ENCODE assay signal across 13 cellular contexts in the genomic region with DNA sequence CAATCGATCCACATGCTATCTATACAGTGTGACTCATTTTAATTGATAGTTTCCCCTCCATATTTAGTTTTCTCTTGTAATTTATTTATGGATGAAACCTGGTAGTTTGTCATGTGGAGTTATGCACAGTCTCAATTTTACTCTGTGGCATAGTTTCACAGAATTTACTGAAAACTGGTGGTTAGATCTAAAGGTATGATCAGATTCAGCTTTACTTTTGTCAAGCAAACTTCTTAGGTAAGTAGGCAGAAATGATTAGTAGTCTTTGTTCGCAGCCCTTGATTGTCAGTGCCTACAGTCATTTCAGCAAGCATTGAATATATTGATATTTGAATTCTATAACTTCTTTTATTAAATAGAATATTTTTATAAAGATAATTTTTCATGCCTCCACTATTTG. TPM values are rescaled to one million over a fixed set of nuclear protein-coding genes. Genes with fewer than 3 reads are reported as not detected.
DNase-seq lines count a peak whose midpoint lies in the region; ATAC-seq, FAIRE-seq and TF ChIP-seq lines count a peak whose summit lies in the region.
"Had no signal": no experiment of that assay in that cellular context is flagged by ENCODE, and none has a peak within 500 bp of the region (broad histone marks: within the 10 kb centered on the region; RNA-seq: fewer than 3 reads in every experiment).

No MANE protein-coding gene starts in this region.

- no peak for TF ChIP-seq RAD21 in HepG2 (CRISPR knock-in tag; IDR thresholded peaks at IDR 0.05)

- H3K9ac ChIP-seq in HepG2 (ENCODE audit: insufficient read depth, low read depth, low read length) (no peak overlapping the region), keratinocyte (ENCODE audit: control insufficient read depth, extremely low read depth, insufficient read depth, low read length) (no peak overlapping the region)

- H3K4me3 ChIP-seq in HepG2 (replicated peaks in 1 of 3; ENCODE audit: insufficient read depth in 1 of 3, low read depth in 2 of 3, low read length in 3 of 3) = peak overlapping the region in 2 of 3 experiments; percentile 18 to 56; a peak in 2 of 6 replicates
- no peak overlapping the region for H3K4me3 ChIP-seq in right lobe of liver
- H3K4me3 ChIP-seq in keratinocyte (ENCODE audit: control insufficient read depth in 2 of 3, extremely low read depth in 1 of 3, insufficient read depth in 2 of 3, low read depth in 1 of 3, low read length in 3 of 3) = no peak overlapping the region

- H4K20me1 ChIP-seq in HepG2 (ENCODE audit: insufficient read depth, low read length) (peaks cover 40% of the 10 kb centered on the region), keratinocyte (ENCODE audit: control insufficient read depth, extremely low read depth, insufficient read depth, low read length) (peaks cover 10% of the 10 kb centered on the region)

- H3K79me2 ChIP-seq in HepG2 (ENCODE audit: insufficient read depth, low read length) (peaks cover 69% of the 10 kb centered on the region), keratinocyte (ENCODE audit: control insufficient read depth, insufficient read depth, low read length) (peaks cover 69% of the 10 kb centered on the region)

- H3K36me3 Mint-ChIP-seq in activated CD8-positive, alpha-beta T cell treated with anti-CD3 and anti-CD28 coated beads for 36 hours (ENCODE audit: low read depth) = peaks cover 12% of the 10 kb centered on the region

- no peaks in the 10 kb centered on the region; a peak in 1 of 5 replicates for H3K27me3 ChIP-seq in HepG2 (ENCODE audit: control insufficient read depth in 1 of 2, insufficient read depth in 2 of 2, low read length in 2 of 2)
- H3K27me3 ChIP-seq in right lobe of liver = no peaks in the 10 kb centered on the region
- no peaks in the 10 kb centered on the region for H3K27me3 ChIP-seq in keratinocyte (ENCODE audit: control insufficient read depth, extremely low read depth, insufficient read depth, low read length)
- H3K27me3 ChIP-seq: stomach had no signal

- no peak for ATAC-seq in HepG2
- ATAC-seq in right lobe of liver = no peak
- ATAC-seq in activated CD8-positive, alpha-beta T cell treated with anti-CD3 and anti-CD28 coated beads for 36 hours = no peak
- no peak for ATAC-seq in HG02852 (IDR thresholded peaks at IDR 0.05; ENCODE audit: unreplicated experiment)
- no peak for ATAC-seq in GM21360 (IDR thresholded peaks at IDR 0.05; ENCODE audit: unreplicated experiment)

- H3K27me3 Mint-ChIP-seq in activated CD8-positive, alpha-beta T cell treated with anti-CD3 and anti-CD28 coated beads for 36 hours = no peaks in the 10 kb centered on the region

- no TSS peak for BruUV-seq in HepG2 (replicated peaks; lab: Mats Ljungman, UMichigan)

- peak overlapping the region; percentile 93 for H3K4me3 Mint-ChIP-seq in activated CD8-positive, alpha-beta T cell treated with anti-CD3 and anti-CD28 coated beads for 36 hours

- in situ Hi-C loops in HepG2 (cut with HindIII; ENCODE audit: extremely low pct_ligation_motif_present, low pct_unique_long_range_greater_than_20kb) = no loop called here

- H3K9me1 ChIP-seq in keratinocyte (ENCODE audit: control insufficient read depth, extremely low read depth, insufficient read depth, low read length) = peaks cover 2% of the 10 kb centered on the region

- H3K9me3 ChIP-seq in HepG2 (ENCODE audit: low read length) (no peaks in the 10 kb centered on the region), right lobe of liver (no peaks in the 10 kb centered on the region), keratinocyte (ENCODE audit: control insufficient read depth, low read depth, low read length) (no peaks in the 10 kb centered on the region)
- H3K9me3 ChIP-seq: prostate gland, stomach had no signal

- dilution Hi-C loops in keratinocyte (cut with MboI; ENCODE audit: extremely low pct_ligation_motif_present, low sequenced_read_pairs) = no loop called here

- H3K36me3 ChIP-seq in HepG2 (replicated peaks in 1 of 2; ENCODE audit: control insufficient read depth in 1 of 2, insufficient read depth in 2 of 2, low read length in 2 of 2) = no peaks in the 10 kb centered on the region
- no peaks in the 10 kb centered on the region for H3K36me3 ChIP-seq in right lobe of liver
- H3K36me3 ChIP-seq in keratinocyte (ENCODE audit: control insufficient read depth in 2 of 2, extremely low read depth in 1 of 2, insufficient read depth in 2 of 2, low read length in 2 of 2) = no peaks in the 10 kb centered on the region
- H3K36me3 ChIP-seq: prostate gland, stomach had no signal

- 85% methylated on average over 2 of the region's 2 CpGs for WGBS in HepG2 (ENCODE audit: low lambda C conversion rate)
- 82% methylated on average over 2 of the region's 2 CpGs for WGBS in right lobe of liver (ENCODE audit: insufficient coverage, low coverage, low lambda C conversion rate, missing lambda C conversion rate)

- TF ChIP-seq POLR2A in HepG2 (IDR thresholded peaks at IDR 0.05; ENCODE audit: insufficient read depth in 1 of 2, low read depth in 2 of 2, low read length in 2 of 2) = no peak
- TF ChIP-seq POLR2A in right lobe of liver (IDR thresholded peaks at IDR 0.05) = no peak

- intact Hi-C loops in HepG2 (cut with micrococcal nuclease; ENCODE audit: unreplicated experiment) (no loop called here), right lobe of liver (cut with DNase I) (no loop called here)
- intact Hi-C loops in activated CD8-positive, alpha-beta T cell treated with anti-CD3 and anti-CD28 coated beads for 36 hours (cut with micrococcal nuclease) = loop anchor here (5.0 kb wide), 1 partner anchor 91 kb away; no protein-coding TSS in a partner anchor

- POLR2A ChIA-PET in HepG2 (lab: Yijun Ruan, JAX) = no interaction called here
- POLR2A ChIA-PET in activated CD8-positive, alpha-beta T cell treated with anti-CD3 and anti-CD28 coated beads for 36 hours (lab: Charles Lee) = no interaction called here

- TF ChIP-seq EP300 in HepG2 (IDR thresholded peaks at IDR 0.05; ENCODE audit: low read depth in 2 of 2, low read length in 2 of 2) = no peak
- TF ChIP-seq EP300 in HepG2 (CRISPR knock-in tag; IDR thresholded peaks at IDR 0.05; ENCODE audit: borderline replicate concordance) = no peak

- H2AFZ ChIP-seq in HepG2 (ENCODE audit: low read length) (no peak overlapping the region), keratinocyte (ENCODE audit: control insufficient read depth, low read length) (no peak overlapping the region)

- H3K4me1 Mint-ChIP-seq in activated CD8-positive, alpha-beta T cell treated with anti-CD3 and anti-CD28 coated beads for 36 hours (ENCODE audit: low read depth) = peaks cover 59% of the 10 kb centered on the region

- no peak overlapping the region for H3K27ac ChIP-seq in HepG2 (ENCODE audit: extremely low read length, insufficient read depth, low read length)
- H3K27ac ChIP-seq in right lobe of liver = no peak overlapping the region
- no peak overlapping the region for H3K27ac ChIP-seq in keratinocyte (ENCODE audit: control insufficient read depth, insufficient read depth, low read length)
- H3K27ac ChIP-seq: prostate gland had no signal

- H3K4me2 ChIP-seq in HepG2 (ENCODE audit: low read depth, low read length) = peak overlapping the region; percentile 82; the same call in 1 of the 2 replicates
- H3K4me2 ChIP-seq in keratinocyte (ENCODE audit: control insufficient read depth, extremely low read depth, insufficient read depth, low read depth, low read length) = peak overlapping the region; percentile 88

- DNase-seq in HepG2 (ENCODE audit: low spot score) (no peak), right lobe of liver (no peak), keratinocyte (ENCODE audit: low read depth, low spot score) (no peak), NCI-H1436 treated with DMSO at 0.1 percent for 48 hours (lab: John Stamatoyannopoulos, UW) (no peak), activated gamma-delta T cell treated with Interleukin-2 at 50 U/mL for 16 hours (no peak)
- no peak for DNase-seq in activated CD8-positive, alpha-beta T cell treated with anti-CD3 and anti-CD28 coated beads for 36 hours
- DNase-seq: GOT3, NCI-H2029, SHP77 had no signal

- H3K4me1 ChIP-seq in HepG2 (ENCODE audit: insufficient read depth, low read length) (peaks cover 72% of the 10 kb centered on the region), right lobe of liver (peaks cover 0 to 51% (median 10%) of the 10 kb centered on the region in 4 donors), keratinocyte (ENCODE audit: control insufficient read depth, extremely low read depth, insufficient read depth, low read length) (peaks cover 15% of the 10 kb centered on the region)

- H3K9me3 Mint-ChIP-seq in activated CD8-positive, alpha-beta T cell treated with anti-CD3 and anti-CD28 coated beads for 36 hours = no peaks in the 10 kb centered on the region

- peak overlapping the region; percentile 94 for H3K27ac Mint-ChIP-seq in activated CD8-positive, alpha-beta T cell treated with anti-CD3 and anti-CD28 coated beads for 36 hours

- FAIRE-seq in HepG2 (lab: Jason Lieb, UNC) (no peak), keratinocyte (lab: Jason Lieb, UNC) (no peak)

- TF ChIP-seq CTCF in HepG2 (CRISPR knock-in tag; IDR thresholded peaks at IDR 0.05) (no peak), right lobe of liver (IDR thresholded peaks at IDR 0.05) (no peak), keratinocyte (optimal IDR thresholded peaks at IDR 0.05 in 1 of 3, IDR thresholded peaks at IDR 0.05 in 1 of 3, conservative IDR thresholded peaks at IDR 0.05 in 1 of 3; ENCODE audit: extremely low read depth in 1 of 3, insufficient read depth in 2 of 3, low read length in 3 of 3) (no peak)
- no peak for TF ChIP-seq CTCF in activated CD8-positive, alpha-beta T cell treated with anti-CD3 and anti-CD28 coated beads for 36 hours (IDR thresholded peaks at IDR 0.05)

- CTCF ChIA-PET in HepG2 (lab: Yijun Ruan, JAX; ENCODE audit: low intra/inter-chr PET ratio, low total read pairs) = no interaction called here
- CTCF ChIA-PET in activated CD8-positive, alpha-beta T cell treated with anti-CD3 and anti-CD28 coated beads for 36 hours (lab: Charles Lee) = interaction anchor here (1.3 kb wide), 1 partner anchor 34 kb away, joined by 3 read pairs; no protein-coding TSS in a partner anchor

RNA-seq across cellular contexts. Expression of a gene that starts 2.5 kb away (rescaled TPM):
- total RNA-seq in HepG2 (2016; rRNA removed; fragmentation: Illumina TruSeq; extraction: Trizol) (122 and 133 TPM in 2 replicates), right lobe of liver (100 to 1,000 TPM in 3 of 6 experiments, 10 to 100 TPM in 3; 94.4 to 120 (median 103) TPM)
- 25.1 and 28.0 TPM in 2 replicates for total RNA-seq in HepG2 (2016; cell fraction: cytosol; rRNA removed; fragmentation: Illumina TruSeq; extraction: Trizol; ENCODE audit: low read depth)
- 104 and 117 TPM in 2 replicates for total RNA-seq in HepG2 (2016; cell fraction: insoluble cytoplasmic fraction; rRNA removed; fragmentation: Illumina TruSeq; extraction: Trizol)
- total RNA-seq in HepG2 (2016; cell fraction: membrane; rRNA removed; fragmentation: Illumina TruSeq; extraction: Trizol) = 56.9 and 59.3 TPM in 2 replicates
- 109 and 119 TPM in 2 replicates for total RNA-seq in HepG2 (2016; cell fraction: nucleus; rRNA removed; fragmentation: Illumina TruSeq; extraction: Trizol)
- polyA plus RNA-seq in HepG2 (2011; rRNA removed) (73.9 and 76.3 TPM in 2 replicates), keratinocyte (77.0 to 138 TPM (median 109 TPM) in 3 replicates)
- polyA plus RNA-seq in HepG2 (2011; cell fraction: cytosol; rRNA removed) = 48.1 and 66.3 TPM in 2 replicates
- polyA plus RNA-seq in HepG2 (2011; cell fraction: nucleus; rRNA removed) = 210 and 221 TPM in 2 replicates
- 70.7 and 77.6 TPM in 2 replicates for polyA plus RNA-seq in HepG2 (2012)
- polyA plus RNA-seq in HepG2 (2016; cell fraction: cytosol; fragmentation: Illumina TruSeq; extraction: Trizol; ENCODE audit: low read depth) = 11.6 and 13.4 TPM in 2 replicates
- polyA plus RNA-seq in HepG2 (2016; cell fraction: insoluble cytoplasmic fraction; fragmentation: Illumina TruSeq; extraction: Trizol; ENCODE audit: low read depth) = 90.6 and 120 TPM in 2 replicates
- polyA plus RNA-seq in HepG2 (2016; cell fraction: membrane; fragmentation: Illumina TruSeq; extraction: Trizol; ENCODE audit: low read depth) = 40.3 and 41.9 TPM in 2 replicates
- 163 and 167 TPM in 2 replicates for polyA plus RNA-seq in HepG2 (2016; cell fraction: nucleus; fragmentation: Illumina TruSeq; extraction: Trizol; ENCODE audit: insufficient read depth, low read depth)
- polyA minus RNA-seq in HepG2 (2011; rRNA and poly(A)+ RNA removed; ENCODE audit: low replicate concordance) = 28.2 and 90.0 TPM in 2 replicates
- 43.0 and 48.4 TPM in 2 replicates for polyA minus RNA-seq in HepG2 (2011; cell fraction: cytosol; rRNA and poly(A)+ RNA removed)
- polyA minus RNA-seq in HepG2 (2011; cell fraction: nucleus; rRNA and poly(A)+ RNA removed) = 99.5 and 109 TPM in 2 replicates
- total RNA-seq in activated CD8-positive, alpha-beta T cell treated with anti-CD3 and anti-CD28 coated beads for 36 hours = 100 to 1,000 TPM; 149 to 154 TPM
- 108 TPM for polyA plus RNA-seq in keratinocyte (2011; ENCODE audit: low read depth)
- polyA plus RNA-seq in keratinocyte (2011; cell fraction: cytosol; rRNA removed) = 109 and 135 TPM in 2 replicates
- 315 and 355 TPM in 2 replicates for polyA plus RNA-seq in keratinocyte (2011; cell fraction: nucleus; rRNA removed)
- 91.5 and 180 TPM in 2 replicates for polyA plus RNA-seq in keratinocyte (2012; ENCODE audit: low replicate concordance)
- polyA minus RNA-seq in keratinocyte = 79.0 to 194 TPM (median 124 TPM) in 3 replicates
- 82.9 TPM for polyA minus RNA-seq in keratinocyte (2011; cell fraction: cytosol; rRNA and poly(A)+ RNA removed)
- 79.6 and 147 TPM in 2 replicates for polyA minus RNA-seq in keratinocyte (2011; cell fraction: nucleus; rRNA and poly(A)+ RNA removed)

RNA-seq across cellular contexts. Expression of a gene that starts 53.3 kb away (rescaled TPM):
- total RNA-seq in HepG2 (2016; rRNA removed; fragmentation: Illumina TruSeq; extraction: Trizol) (7.0 and 16.9 TPM in 2 replicates), right lobe of liver (10 to 100 TPM; 34.9 to 51.8 (median 40.7) TPM)
- total RNA-seq in HepG2 (2016; cell fraction: cytosol; rRNA removed; fragmentation: Illumina TruSeq; extraction: Trizol; ENCODE audit: low read depth) = 8.3 and 8.9 TPM in 2 replicates
- total RNA-seq in HepG2 (2016; cell fraction: insoluble cytoplasmic fraction; rRNA removed; fragmentation: Illumina TruSeq; extraction: Trizol) = 6.0 and 17.5 TPM in 2 replicates
- total RNA-seq in HepG2 (2016; cell fraction: membrane; rRNA removed; fragmentation: Illumina TruSeq; extraction: Trizol) = 10.1 and 13.2 TPM in 2 replicates
- 24.2 and 26.2 TPM in 2 replicates for total RNA-seq in HepG2 (2016; cell fraction: nucleus; rRNA removed; fragmentation: Illumina TruSeq; extraction: Trizol)
- polyA plus RNA-seq in HepG2 (2011; rRNA removed) (34.5 and 38.6 TPM in 2 replicates), keratinocyte (7.2 to 21.6 TPM (median 11.2 TPM) in 3 replicates)
- 9.0 and 10.4 TPM in 2 replicates for polyA plus RNA-seq in HepG2 (2011; cell fraction: cytosol; rRNA removed)
- 190 and 200 TPM in 2 replicates for polyA plus RNA-seq in HepG2 (2011; cell fraction: nucleus; rRNA removed)
- polyA plus RNA-seq in HepG2 (2012) = 8.5 and 20.0 TPM in 2 replicates
- 8.6 and 9.1 TPM in 2 replicates for polyA plus RNA-seq in HepG2 (2016; cell fraction: cytosol; fragmentation: Illumina TruSeq; extraction: Trizol; ENCODE audit: low read depth)
- polyA plus RNA-seq in HepG2 (2016; cell fraction: insoluble cytoplasmic fraction; fragmentation: Illumina TruSeq; extraction: Trizol; ENCODE audit: low read depth) = 8.9 and 10.1 TPM in 2 replicates
- polyA plus RNA-seq in HepG2 (2016; cell fraction: membrane; fragmentation: Illumina TruSeq; extraction: Trizol; ENCODE audit: low read depth) = 12.6 and 15.4 TPM in 2 replicates
- polyA plus RNA-seq in HepG2 (2016; cell fraction: nucleus; fragmentation: Illumina TruSeq; extraction: Trizol; ENCODE audit: insufficient read depth, low read depth) = 68.6 and 68.9 TPM in 2 replicates
- 33.1 and 43.4 TPM in 2 replicates for polyA minus RNA-seq in HepG2 (2011; rRNA and poly(A)+ RNA removed; ENCODE audit: low replicate concordance)
- 8.4 and 8.5 TPM in 2 replicates for polyA minus RNA-seq in HepG2 (2011; cell fraction: cytosol; rRNA and poly(A)+ RNA removed)
- polyA minus RNA-seq in HepG2 (2011; cell fraction: nucleus; rRNA and poly(A)+ RNA removed) = 60.7 and 63.2 TPM in 2 replicates
- total RNA-seq in activated CD8-positive, alpha-beta T cell treated with anti-CD3 and anti-CD28 coated beads for 36 hours = 10 to 100 TPM; 54.8 to 59.0 TPM
- 20.2 TPM for polyA plus RNA-seq in keratinocyte (2011; ENCODE audit: low read depth)
- 5.6 and 7.6 TPM in 2 replicates for polyA plus RNA-seq in keratinocyte (2011; cell fraction: cytosol; rRNA removed)
- polyA plus RNA-seq in keratinocyte (2011; cell fraction: nucleus; rRNA removed) = 67.9 and 68.0 TPM in 2 replicates
- polyA plus RNA-seq in keratinocyte (2012; ENCODE audit: low replicate concordance) = 6.1 and 23.4 TPM in 2 replicates
- 33.4 to 47.9 TPM (median 41.4 TPM) in 3 replicates for polyA minus RNA-seq in keratinocyte
- polyA minus RNA-seq in keratinocyte (2011; cell fraction: cytosol; rRNA and poly(A)+ RNA removed) = 16.1 TPM
- polyA minus RNA-seq in keratinocyte (2011; cell fraction: nucleus; rRNA and poly(A)+ RNA removed) = 25.6 and 34.7 TPM in 2 replicates

Comparison
In these comparisons a context has a peak if more than half of its experiments do, and no peak if none do; other contexts are left out.
1. H3K4me3 ChIP-seq: peak in HepG2 (2 of 3); none in right lobe of liver (0 of 3) and keratinocyte (0 of 3).